In the genomic region with DNA sequence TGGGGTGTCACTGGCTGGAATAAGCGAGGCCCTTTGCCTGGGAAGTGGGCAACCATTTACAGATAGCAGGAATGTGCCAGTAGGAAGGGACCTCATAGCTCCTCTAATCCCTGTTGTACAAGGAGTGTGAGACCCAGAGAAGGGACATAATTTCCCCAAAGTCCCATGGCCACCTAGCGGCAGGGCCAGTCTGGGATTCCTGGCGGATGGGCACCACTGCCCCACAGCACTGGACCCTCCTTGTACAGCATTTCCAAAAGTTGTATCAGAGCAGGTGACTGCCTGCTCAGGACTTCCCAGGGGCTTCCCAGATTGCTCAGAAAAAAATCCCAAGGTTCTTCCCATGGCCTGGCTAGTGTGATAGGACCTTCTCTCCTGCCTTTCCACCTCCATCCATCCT, we compare ENCODE assay signal across 14 cellular contexts.
"Had no signal": no experiment of that assay in that cellular context is flagged by ENCODE, and none has a peak within 500 bp of the region (broad histone marks: within the 10 kb centered on the region; RNA-seq: fewer than 3 reads in every experiment).

No MANE protein-coding gene starts in this region.

- H3K36me3 ChIP-seq: esophagus squamous epithelium, heart right ventricle, stomach, upper lobe of left lung had no signal

- H3K9me3 ChIP-seq: esophagus squamous epithelium, heart right ventricle, psoas muscle, stomach, upper lobe of left lung had no signal

- DNase-seq: activated CD4-positive, alpha-beta T cell treated with anti-CD3 and anti-CD28 coated beads, Interleukin-2, amount 50 U/mL, for 4 hours; activated gamma-delta T cell; cerebellar nuclear complex; effector memory CD4-positive, alpha-beta T cell; esophagus squamous epithelium; heart right ventricle; left ventricle myocardium superior; right cardiac atrium; stimulated activated CD4-positive, alpha-beta T cell treated with anti-CD3 and anti-CD28 coated beads, Interleukin-15, amount 100 ng/mL, for 24 hours; stimulated activated CD4-positive, alpha-beta T cell treated with anti-CD3 and anti-CD28 coated beads, Interleukin-2, amount 100 ng/mL, for 48 hours; stomach; upper lobe of left lung had no signal

- H3K27me3 ChIP-seq: heart right ventricle, stomach, upper lobe of left lung had no signal

- H3K27ac ChIP-seq: esophagus squamous epithelium, heart right ventricle, stomach, upper lobe of left lung had no signal

- H3K4me1 ChIP-seq: upper lobe of left lung had no signal

- H3K4me3 ChIP-seq: esophagus squamous epithelium, heart right ventricle, psoas muscle, skin epidermis, stomach, upper lobe of left lung had no signal
